Comparison of ENCODE assay signal across 10 cellular contexts in the genomic region with DNA sequence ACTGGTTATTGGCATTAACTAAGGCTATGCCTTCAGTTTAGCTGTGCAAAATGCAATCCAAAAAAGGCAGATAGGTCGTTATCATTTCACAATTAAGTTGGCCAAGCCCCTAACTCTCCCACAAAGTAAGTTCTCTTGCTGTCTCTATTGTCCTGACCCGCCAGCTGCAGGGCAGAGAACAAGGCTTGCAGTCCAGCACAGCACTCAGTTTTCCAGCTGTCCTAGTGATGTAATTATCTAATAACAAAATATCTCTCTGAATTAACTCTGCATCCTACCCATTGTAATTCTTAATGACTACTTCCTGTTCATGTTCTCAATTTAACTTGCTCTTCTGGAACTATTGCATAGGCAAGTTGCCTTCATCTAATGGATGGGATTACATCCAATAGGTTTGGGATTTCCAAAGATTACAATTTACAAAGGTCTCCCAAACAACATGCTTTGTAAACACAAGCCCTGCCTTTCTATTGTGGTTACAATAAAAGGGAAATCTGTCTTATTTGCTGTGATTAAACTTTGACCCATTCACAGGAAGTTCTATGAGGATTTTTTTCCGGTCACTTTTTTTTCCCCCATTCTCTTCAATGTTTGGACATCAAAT. TPM values are rescaled to one million over a fixed set of nuclear protein-coding genes. Genes with fewer than 3 reads are reported as not detected.
A peak's percentile ranks its signal among the peaks of the same experiment; 100 is the strongest.
DNase-seq lines count a peak whose midpoint lies in the region; ATAC-seq and TF ChIP-seq lines count a peak whose summit lies in the region.
"Had no signal": no experiment of that assay in that cellular context is flagged by ENCODE, and none has a peak within 500 bp of the region (broad histone marks: within the 10 kb centered on the region; RNA-seq: fewer than 3 reads in every experiment).

No MANE protein-coding gene starts in this region.

- H3K4me1 Mint-ChIP-seq in mesothelial cell of epicardium: peaks cover 19% of the 10 kb centered on the region
- H3K4me1 Mint-ChIP-seq: nephron progenitor cell had no signal

- H3K9ac ChIP-seq in colonic mucosa (ENCODE audit: low read depth in 2 of 2, low read length in 2 of 2): no peak overlapping the region

- no peak overlapping the region for H3K4me3 ChIP-seq in choroid plexus epithelial cell (ENCODE audit: low read depth, low read length)
- no peak overlapping the region for H3K4me3 ChIP-seq in colonic mucosa

- no peaks in the 10 kb centered on the region for H3K36me3 ChIP-seq in colonic mucosa

- TF ChIP-seq CTCF in choroid plexus epithelial cell (conservative IDR thresholded peaks at IDR 0.05; ENCODE audit: low read depth, low read length) (no peak), mesothelial cell of epicardium (IDR thresholded peaks at IDR 0.05; ENCODE audit: unreplicated experiment) (no peak), colonic mucosa (IDR thresholded peaks at IDR 0.05) (no peak)

- H3K27ac ChIP-seq in colonic mucosa: no peak overlapping the region

- H3K9me3 ChIP-seq in colonic mucosa: no peaks in the 10 kb centered on the region

- ATAC-seq in GM21825 (IDR thresholded peaks at IDR 0.05; ENCODE audit: unreplicated experiment) (no peak), GM18868 (IDR thresholded peaks at IDR 0.05; ENCODE audit: unreplicated experiment) (no peak)
- ATAC-seq: effector memory CD8-positive, alpha-beta T cell had no signal

- DNase-seq in Ammon's horn (ENCODE audit: low spot score) (peak; percentile 87), NCI-H1105 (lab: John Stamatoyannopoulos, UW) (peak; percentile 31), choroid plexus epithelial cell (ENCODE audit: low read depth) (peak; percentile 51), mesothelial cell of epicardium (ENCODE audit: low spot score in 2 of 2, unreplicated experiment in 2 of 2) (no peak), CD1c-positive myeloid dendritic cell (ENCODE audit: extremely low spot score) (no peak), colonic mucosa (no peak)
- DNase-seq: effector memory CD8-positive, alpha-beta T cell; nephron progenitor cell had no signal

- H3K4me1 ChIP-seq in colonic mucosa: peaks cover 7% of the 10 kb centered on the region

- intact Hi-C loops in colonic mucosa (cut with DNase I): no loop called here

- H3K27me3 ChIP-seq in colonic mucosa: no peaks in the 10 kb centered on the region

- H3K27ac Mint-ChIP-seq in mesothelial cell of epicardium: peak overlapping the region; percentile 26
- H3K27ac Mint-ChIP-seq: effector memory CD8-positive, alpha-beta T cell; nephron progenitor cell had no signal

- no peaks in the 10 kb centered on the region for H3K27me3 Mint-ChIP-seq in mesothelial cell of epicardium (ENCODE audit: low read depth)
- H3K27me3 Mint-ChIP-seq: effector memory CD8-positive, alpha-beta T cell had no signal

- peaks cover 29% of the 10 kb centered on the region for H3K36me3 Mint-ChIP-seq in mesothelial cell of epicardium

- no peak overlapping the region for H3K4me3 Mint-ChIP-seq in mesothelial cell of epicardium
- H3K4me3 Mint-ChIP-seq: effector memory CD8-positive, alpha-beta T cell; nephron progenitor cell had no signal

- peaks cover 14% of the 10 kb centered on the region for H3K9me3 Mint-ChIP-seq in mesothelial cell of epicardium
- H3K9me3 Mint-ChIP-seq: effector memory CD8-positive, alpha-beta T cell had no signal

RNA-seq across cellular contexts. Expression of gene CDK6, which starts 55.2 kb away (rescaled TPM):
- total RNA-seq in mesothelial cell of epicardium (136 to 138 TPM (median 138 TPM) in 3 replicates), colonic mucosa (10 to 100 TPM; 37.1 to 55.4 TPM)

Comparison
In these comparisons a context has a peak if more than half of its experiments do, and no peak if none do; other contexts are left out.
1. DNase-seq: peak in Ammon's horn (single experiment), NCI-H1105 (single experiment) and choroid plexus epithelial cell (single experiment); none in mesothelial cell of epicardium (0 of 2), CD1c-positive myeloid dendritic cell (single experiment) and colonic mucosa (single experiment).